ENCODE assay signal across 31 cellular contexts in the genomic region with DNA sequence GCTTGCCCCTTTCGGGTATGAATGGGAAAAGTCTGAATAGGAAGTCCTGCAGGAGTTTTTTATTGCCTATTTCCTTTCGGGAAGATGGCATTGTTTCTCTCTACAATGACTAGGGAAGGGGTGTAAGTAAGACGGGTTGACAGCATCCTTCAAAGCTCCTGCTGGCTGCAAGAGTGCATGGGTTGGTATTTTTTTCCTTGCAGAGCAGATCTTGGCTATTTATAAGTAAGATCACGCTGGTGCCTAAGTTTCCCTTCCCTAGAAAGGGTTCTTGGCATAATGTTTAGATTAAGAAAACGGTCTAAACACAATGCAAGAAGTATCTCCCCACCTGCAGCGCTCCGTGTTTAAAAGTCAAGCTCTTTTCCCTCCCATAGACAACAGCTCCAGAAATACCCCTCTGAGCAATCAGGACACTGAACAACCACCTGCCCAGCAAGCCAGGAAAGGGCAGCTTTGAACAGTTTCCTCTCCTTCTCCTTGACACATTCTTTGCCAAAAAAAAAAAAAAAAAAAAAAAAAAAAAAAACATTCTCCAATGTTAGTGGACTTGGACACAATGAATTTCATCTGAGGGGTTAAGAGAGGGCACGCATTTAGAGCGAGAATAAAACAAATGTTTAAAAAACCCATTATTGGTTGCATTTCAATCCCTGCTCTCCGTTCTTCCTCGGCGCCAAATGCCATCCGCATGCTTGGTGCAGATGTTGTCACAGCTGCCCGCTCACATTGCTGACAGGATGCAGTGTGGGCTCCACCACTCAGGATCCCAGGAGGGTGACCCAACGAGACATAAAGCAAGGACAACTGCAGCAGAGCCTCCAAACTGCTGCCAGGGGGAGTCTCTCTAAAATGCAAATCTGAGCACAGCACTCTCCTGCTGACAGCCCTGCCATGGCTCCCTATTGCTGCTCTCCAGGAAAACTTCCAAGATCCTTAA.
"Had no signal": no experiment of that assay in that cellular context is flagged by ENCODE, and none has a peak within 500 bp of the region (broad histone marks: within the 10 kb centered on the region; RNA-seq: fewer than 3 reads in every experiment).

No MANE protein-coding gene starts in this region.

- H3K9me3 ChIP-seq: esophagus squamous epithelium, left lung, mucosa of descending colon, neutrophil, right lobe of liver, vagina had no signal

- H3K36me3 Mint-ChIP-seq: type B pancreatic cell had no signal

- H3K27ac Mint-ChIP-seq: activated CD4-positive, alpha-beta memory T cell treated with anti-CD3 and anti-CD28 coated beads, Interleukin-2, amount 10 ng/mL, durations not matched to agents 7 days and 5 days; activated CD4-positive, alpha-beta T cell treated with anti-CD3 and anti-CD28 coated beads, Interleukin-2, amount 10 ng/mL, durations not matched to agents 7 days and 5 days; activated T-cell treated with anti-CD3 and anti-CD28 coated beads, Interleukin-2, amount 50 U/mL, for 24 hours; endodermal cell; natural killer cell treated with Interleukin-12 subunit alpha and Interleukin-12 subunit beta and Interleukin-15 and Interleukin-18, amount 100 ng/mL, for 72 hours; stimulated activated naive CD8-positive, alpha-beta T cell treated with anti-CD3 and anti-CD28 coated beads, Interleukin-15, Interleukin-2, amounts not matched to agents 100 ng/mL and 50 ng/mL, for 24 hours; type B pancreatic cell had no signal

- H3K27ac ChIP-seq: brain microvascular endothelial cell, epithelial cell of prostate, esophagus squamous epithelium, left lung, neutrophil, right lobe of liver, vagina, VCaP had no signal

- H3K4me3 ChIP-seq: esophagus squamous epithelium, left lung, lung, mucosa of descending colon, right lobe of liver, vagina had no signal

- ATAC-seq: activated CD4-positive, CD25-positive, alpha-beta regulatory T cell treated with anti-CD3 and anti-CD28 coated beads, Interleukin-2, amount 50 U/mL, for 24 hours; left lung; mucosa of descending colon; natural killer cell treated with Interleukin-12 subunit alpha and Interleukin-12 subunit beta and Interleukin-15 and Interleukin-18, amount 100 ng/mL, for 72 hours; right lobe of liver had no signal

- DNase-seq: activated CD4-positive, alpha-beta memory T cell treated with anti-CD3 and anti-CD28 coated beads, Interleukin-2, amount 10 ng/mL, durations not matched to agents 7 days and 5 days; activated CD4-positive, alpha-beta T cell treated with anti-CD3 and anti-CD28 coated beads, Interleukin-2, amount 10 ng/mL, durations not matched to agents 7 days and 5 days; activated CD8-positive, alpha-beta memory T cell treated with anti-CD3 and anti-CD28 coated beads, Interleukin-2, amount 50 U/mL, for 48 hours; activated gamma-delta T cell; activated naive CD4-positive, alpha-beta T cell treated with anti-CD3 and anti-CD28 coated beads, Interleukin-2, amount 50 U/mL, for 16 hours; activated T-cell treated with anti-CD3 and anti-CD28 coated beads, Interleukin-2, amount 50 U/mL, for 24 hours; amniotic stem cell; brain microvascular endothelial cell; caudate nucleus; endodermal cell; esophagus squamous epithelium; foreskin melanocyte; left lung; mucosa of descending colon; right lobe of liver; stimulated activated CD4-positive, alpha-beta T cell treated with anti-CD3 and anti-CD28 coated beads, Interleukin-4, amount 100 ng/mL, for 1 hour; substantia nigra; T-helper 1 cell; T-helper 9 cell had no signal

- FAIRE-seq: astrocyte, islet of Langerhans, TTC549 had no signal

- H3K4me3 Mint-ChIP-seq: activated CD4-positive, alpha-beta memory T cell treated with anti-CD3 and anti-CD28 coated beads, Interleukin-2, amount 10 ng/mL, durations not matched to agents 7 days and 5 days; activated CD4-positive, alpha-beta T cell treated with anti-CD3 and anti-CD28 coated beads, Interleukin-2, amount 10 ng/mL, durations not matched to agents 7 days and 5 days; activated T-cell treated with anti-CD3 and anti-CD28 coated beads, Interleukin-2, amount 50 U/mL, for 24 hours; endodermal cell; natural killer cell treated with Interleukin-12 subunit alpha and Interleukin-12 subunit beta and Interleukin-15 and Interleukin-18, amount 100 ng/mL, for 72 hours; stimulated activated naive CD8-positive, alpha-beta T cell treated with anti-CD3 and anti-CD28 coated beads, Interleukin-15, Interleukin-2, amounts not matched to agents 100 ng/mL and 50 ng/mL, for 24 hours; type B pancreatic cell had no signal

- H3K4me1 ChIP-seq: left lung, right lobe of liver, vagina had no signal

- H3K36me3 ChIP-seq: brain microvascular endothelial cell, esophagus squamous epithelium, left lung, neutrophil, right lobe of liver, vagina had no signal

- H3K27me3 ChIP-seq: brain microvascular endothelial cell, right lobe of liver had no signal

- H3K9me3 Mint-ChIP-seq: activated CD4-positive, alpha-beta memory T cell treated with anti-CD3 and anti-CD28 coated beads, Interleukin-2, amount 10 ng/mL, durations not matched to agents 7 days and 5 days; activated CD4-positive, alpha-beta T cell treated with anti-CD3 and anti-CD28 coated beads, Interleukin-2, amount 10 ng/mL, durations not matched to agents 7 days and 5 days; activated T-cell treated with anti-CD3 and anti-CD28 coated beads, Interleukin-2, amount 50 U/mL, for 24 hours; endodermal cell; stimulated activated naive CD8-positive, alpha-beta T cell treated with anti-CD3 and anti-CD28 coated beads, Interleukin-15, Interleukin-2, amounts not matched to agents 100 ng/mL and 50 ng/mL, for 24 hours; type B pancreatic cell had no signal
